20 cellular contexts compared by ENCODE assay signal in genomic region chr1:116434849-116435248, GRCh38.
DNase-seq lines count a peak whose midpoint lies in the region; ATAC-seq, FAIRE-seq and TF ChIP-seq lines count a peak whose summit lies in the region.
"Had no signal": no experiment of that assay in that cellular context is flagged by ENCODE, and none has a peak within 500 bp of the region (broad histone marks: within the 10 kb centered on the region; RNA-seq: fewer than 3 reads in every experiment).

No MANE protein-coding gene starts in this region.

- H3K27ac ChIP-seq in HEK293 (ENCODE audit: extremely low read depth, low read depth, low read length) (no peak overlapping the region), K562 (ENCODE audit: extremely low read depth, low read depth, low read length) (no peak overlapping the region), temporal lobe (ENCODE audit: low read depth, low read length) (peak overlapping the region; percentile 30), testis (peak overlapping the region in 1 of 2 donors; percentile 58)

- intact Hi-C loops in K562 (cut with micrococcal nuclease) = no loop called here
- intact Hi-C loops in testis (cut with DNase I; ENCODE audit: low total_unique reads) = no loop called here
- intact Hi-C loops in CD14-positive monocyte (cut with micrococcal nuclease) = no loop called here

- no peaks in the 10 kb centered on the region for H4K20me1 ChIP-seq in K562 (replicated peaks; ENCODE audit: control insufficient read depth, insufficient read depth, low read length)

- H3K9ac ChIP-seq in K562 (ENCODE audit: insufficient read depth in 1 of 2, low read depth in 2 of 2, low read length in 2 of 2) = no peak overlapping the region

- in situ Hi-C loops in K562 (cut with MboI) = no loop called here

- no peak overlapping the region for H3K27ac Mint-ChIP-seq in activated CD8-positive, alpha-beta memory T cell treated with anti-CD3 and anti-CD28 coated beads, Interleukin-2, amount 10 ng/mL, durations not matched to agents 7 days and 5 days
- H3K27ac Mint-ChIP-seq in CD14-positive monocyte = no peak overlapping the region
- H3K27ac Mint-ChIP-seq: B cell, H9 had no signal

- no peak for TF ChIP-seq EP300 in K562 (IDR thresholded peaks at IDR 0.05; ENCODE audit: low read length)

- POLR2A ChIA-PET in HEK293 (lab: Yijun Ruan, JAX) = no interaction called here
- POLR2A ChIA-PET in K562 (lab: Yijun Ruan, JAX) = interaction anchor here (1.0 to 2.3 kb wide), 2 partner anchors 13 to 16 kb away, joined by 3 to 8 read pairs; no protein-coding TSS in a partner anchor

- no peaks in the 10 kb centered on the region for H3K4me1 ChIP-seq in HEK293 (ENCODE audit: control insufficient read depth, insufficient read depth, low read length)
- peaks cover 16 to 23% of the 10 kb centered on the region in 2 experiments; a peak in 4 of 5 replicates for H3K4me1 ChIP-seq in K562 (replicated peaks in 1 of 2; ENCODE audit: control insufficient read depth in 2 of 2, insufficient read depth in 2 of 2, low read length in 2 of 2)
- H3K4me1 ChIP-seq in testis = peaks cover 25% of the 10 kb centered on the region

- WGBS in K562 (ENCODE audit: insufficient coverage, low coverage, missing lambda C conversion rate) = 69% methylated on average over 3 of the region's 3 CpGs
- 90 to 93% methylated on average over 3 of the region's 3 CpGs for WGBS in testis, 2 donors

- H3K36me3 ChIP-seq in HEK293 (ENCODE audit: control insufficient read depth in 2 of 2, insufficient read depth in 1 of 2, low read length in 2 of 2) (no peaks in the 10 kb centered on the region), K562 (ENCODE audit: control insufficient read depth, insufficient read depth, low read length) (no peaks in the 10 kb centered on the region), testis (ENCODE audit: low read depth, missing control alignments) (no peaks in the 10 kb centered on the region)

- no peaks in the 10 kb centered on the region for H3K79me2 ChIP-seq in K562 (ENCODE audit: control insufficient read depth, insufficient read depth, low read length)

- no TSS peak for BruUV-seq in K562 (replicated peaks; lab: Mats Ljungman, UMichigan)

- H2AFZ ChIP-seq in K562 (ENCODE audit: low read depth, low read length) = 0 out of 2 replicates have a peak overlapping the region, but pooled peaks have one; percentile 15

- H3K27me3 ChIP-seq in K562 (ENCODE audit: control insufficient read depth in 2 of 2, insufficient read depth in 2 of 2, low read length in 2 of 2) (no peaks in the 10 kb centered on the region), testis (no peaks in the 10 kb centered on the region)

- H3K9me3 Mint-ChIP-seq in activated CD8-positive, alpha-beta memory T cell treated with anti-CD3 and anti-CD28 coated beads, Interleukin-2, amount 10 ng/mL, durations not matched to agents 7 days and 5 days (ENCODE audit: low read depth) = no peaks in the 10 kb centered on the region
- H3K9me3 Mint-ChIP-seq in CD14-positive monocyte = peaks cover 0 to 2% (median 0%) of the 10 kb centered on the region in 7 donors
- H3K9me3 Mint-ChIP-seq: CD4-positive, alpha-beta memory T cell; H9 had no signal

- H3K4me2 ChIP-seq in K562 (ENCODE audit: insufficient read depth, low read length) = no peak overlapping the region

- H3K27me3 Mint-ChIP-seq in activated CD8-positive, alpha-beta memory T cell treated with anti-CD3 and anti-CD28 coated beads, Interleukin-2, amount 10 ng/mL, durations not matched to agents 7 days and 5 days = peaks cover 31% of the 10 kb centered on the region
- peaks cover 8 to 14% (median 13%) of the 10 kb centered on the region in 3 donors for H3K27me3 Mint-ChIP-seq in CD14-positive monocyte (ENCODE audit: low read depth in 3 of 3)
- H3K27me3 Mint-ChIP-seq: B cell; CD4-positive, alpha-beta memory T cell had no signal

- no peak for DNase-seq in K562 (ENCODE audit: extremely low read depth in 1 of 4, low spot score in 3 of 4)
- DNase-seq in fibroblast of the aortic adventitia (ENCODE audit: low read depth) = peak; percentile 13
- no peak for DNase-seq in testis
- DNase-seq in activated CD8-positive, alpha-beta memory T cell treated with anti-CD3 and anti-CD28 coated beads, Interleukin-2, amount 10 ng/mL, durations not matched to agents 7 days and 5 days = no peak
- no peak for DNase-seq in CD14-positive monocyte (ENCODE audit: low spot score)
- DNase-seq: C1 segment of cervical spinal cord; CD4-positive, alpha-beta memory T cell; DND-41; GDM1; GOT3; H9 had no signal

- no peaks in the 10 kb centered on the region for H3K9me3 ChIP-seq in HEK293 (ENCODE audit: control insufficient read depth, insufficient read depth, low read depth, low read length)
- no peaks in the 10 kb centered on the region for H3K9me3 ChIP-seq in K562 (replicated peaks; ENCODE audit: control insufficient read depth, insufficient read depth, low read depth, low read length)
- H3K9me3 ChIP-seq in testis = no peaks in the 10 kb centered on the region

- no peaks in the 10 kb centered on the region for H3K4me1 Mint-ChIP-seq in activated CD8-positive, alpha-beta memory T cell treated with anti-CD3 and anti-CD28 coated beads, Interleukin-2, amount 10 ng/mL, durations not matched to agents 7 days and 5 days
- H3K4me1 Mint-ChIP-seq in CD14-positive monocyte = no peaks in the 10 kb centered on the region
- H3K4me1 Mint-ChIP-seq: B cell; CD4-positive, alpha-beta memory T cell had no signal

- no peak for ATAC-seq in K562
- no peak for ATAC-seq in activated CD8-positive, alpha-beta memory T cell treated with anti-CD3 and anti-CD28 coated beads, Interleukin-2, amount 10 ng/mL, durations not matched to agents 7 days and 5 days

- TF ChIP-seq RAD21 in K562 (CRISPR knock-in tag; conservative IDR thresholded peaks at IDR 0.05 in 1 of 2, IDR thresholded peaks at IDR 0.05 in 1 of 2) = no peak

- no peak for TF ChIP-seq CTCF in HEK293 (tag by site-specific recombination; IDR thresholded peaks at IDR 0.05)
- no peak for TF ChIP-seq CTCF in K562 (IDR thresholded peaks at IDR 0.05 in 2 of 3, conservative IDR thresholded peaks at IDR 0.05 in 1 of 3; ENCODE audit: insufficient read depth in 2 of 3, low read depth in 1 of 3, low read length in 3 of 3)
- no peak for TF ChIP-seq CTCF in fibroblast of the aortic adventitia (IDR thresholded peaks at IDR 0.05; ENCODE audit: insufficient read depth, low read length)
- TF ChIP-seq CTCF in testis (IDR thresholded peaks at IDR 0.05) = no peak
- no peak for TF ChIP-seq CTCF in CD14-positive monocyte (IDR thresholded peaks at IDR 0.05)

- H3K4me3 ChIP-seq in HEK293 (ENCODE audit: low read depth, low read length) = no peak overlapping the region
- H3K4me3 ChIP-seq in K562 = no peak overlapping the region
- no peak overlapping the region for H3K4me3 ChIP-seq in fibroblast of the aortic adventitia (ENCODE audit: low read depth, low read length)
- H3K4me3 ChIP-seq in testis = no peak overlapping the region

- CTCF ChIA-PET in HEK293 (lab: Yijun Ruan, JAX) (no interaction called here), K562 (lab: Yijun Ruan, JAX; ENCODE audit: low intra/inter-chr PET ratio) (no interaction called here)
- CTCF ChIA-PET in activated CD8-positive, alpha-beta memory T cell treated with anti-CD3 and anti-CD28 coated beads, Interleukin-2, amount 10 ng/mL, durations not matched to agents 7 days and 5 days (lab: Charles Lee) = interaction anchor here (1.0 to 1.7 kb wide), 4 partner anchors 16 to 50 kb away, joined by 4 to 8 read pairs (median 4); no protein-coding TSS in a partner anchor

- no peak overlapping the region for H3K4me3 Mint-ChIP-seq in activated CD8-positive, alpha-beta memory T cell treated with anti-CD3 and anti-CD28 coated beads, Interleukin-2, amount 10 ng/mL, durations not matched to agents 7 days and 5 days
- H3K4me3 Mint-ChIP-seq in CD14-positive monocyte = peak overlapping the region in 1 of 2 donors; percentile 24
- H3K4me3 Mint-ChIP-seq: B cell; CD4-positive, alpha-beta memory T cell; H9 had no signal

- H3K9me1 ChIP-seq in K562 (ENCODE audit: control insufficient read depth, insufficient read depth, low read length) = no peaks in the 10 kb centered on the region

- TF ChIP-seq POLR2A in K562 (conservative IDR thresholded peaks at IDR 0.05) = no peak
- TF ChIP-seq POLR2A in testis (IDR thresholded peaks at IDR 0.05) = no peak

- no peak for FAIRE-seq in K562 (lab: Jason Lieb, UNC)
- FAIRE-seq: A204.1, D721Med, GM12892, GM19239, HepG2, HTR-8/SVneo had no signal

- H3K36me3 Mint-ChIP-seq in activated CD8-positive, alpha-beta memory T cell treated with anti-CD3 and anti-CD28 coated beads, Interleukin-2, amount 10 ng/mL, durations not matched to agents 7 days and 5 days = no peaks in the 10 kb centered on the region
- no peaks in the 10 kb centered on the region for H3K36me3 Mint-ChIP-seq in CD14-positive monocyte
- H3K36me3 Mint-ChIP-seq: CD4-positive, alpha-beta memory T cell had no signal

TF ChIP-seq in HEK293, 187 proteins besides CTCF, POLR2A, EP300 and RAD21 (continues in another document):
- TF ChIP-seq ZNF146 (tag by site-specific recombination; IDR thresholded peaks at IDR 0.05) = peak; percentile 55; the same call in 1 of the 2 replicates

TF ChIP-seq in K562, 482 proteins besides CTCF, POLR2A, EP300 and RAD21 (continues in another document):
- TF ChIP-seq ZNF12 (CRISPR knock-in tag; IDR thresholded peaks at IDR 0.05) (no peak), SMC3 (conservative IDR thresholded peaks at IDR 0.05; ENCODE audit: insufficient read depth, low read depth, low read length) (no peak), ARHGAP35 (IDR thresholded peaks at IDR 0.05; ENCODE audit: partially characterized antibody) (no peak), ZNF239 (CRISPR knock-in tag; IDR thresholded peaks at IDR 0.05) (no peak), HDAC6 (IDR thresholded peaks at IDR 0.05; ENCODE audit: low read depth, low read length) (no peak), ESRRB (CRISPR knock-in tag; IDR thresholded peaks at IDR 0.05; ENCODE audit: borderline replicate concordance) (no peak), MBD1 (CRISPR knock-in tag; IDR thresholded peaks at IDR 0.05) (no peak), SAFB2 (IDR thresholded peaks at IDR 0.05; ENCODE audit: borderline replicate concordance, low read depth, low read length, severe bottlenecking) (no peak)

Comparison
In these comparisons a context has a peak if more than half of its experiments do, and no peak if none do; other contexts are left out.
1. Of the 44 proteins assayed by ChIP-seq in both K562 and HEK293: peak only in K562: ZNF24; only in HEK293: none; in both: ZNF146; in neither: 42.